Comparison of ENCODE assay signal across 8 cellular contexts in genomic region chr6:36839819-36840379, GRCh38. TPM values are rescaled to one million over a fixed set of nuclear protein-coding genes. Genes with fewer than 3 reads are reported as not detected.
DNase-seq lines count a peak whose midpoint lies in the region; ATAC-seq and TF ChIP-seq lines count a peak whose summit lies in the region.

No MANE protein-coding gene starts in this region.

- ATAC-seq in foreskin keratinocyte: peak; percentile 25
- ATAC-seq in HG03354 (IDR thresholded peaks at IDR 0.05; ENCODE audit: poor library complexity, severe bottlenecking, unreplicated experiment): no peak

- TF ChIP-seq EP300 in ovary (IDR thresholded peaks at IDR 0.05): no peak

- TF ChIP-seq CTCF in foreskin keratinocyte (conservative IDR thresholded peaks at IDR 0.05): peak; percentile 42
- peak in 1 of 3 donors; percentile 7 for TF ChIP-seq CTCF in ovary (IDR thresholded peaks at IDR 0.05)

- H3K4me1 ChIP-seq in foreskin keratinocyte (no peaks in the 10 kb centered on the region), ovary (ENCODE audit: insufficient read depth) (peaks cover 8% of the 10 kb centered on the region)

- DNase-seq in ELR (ENCODE audit: low read depth) (peak; percentile 46), NCI-H1694 treated with DMSO at 0.1 percent for 48 hours (lab: John Stamatoyannopoulos, UW) (peak; percentile 18), activated T-helper 1 cell treated with Interleukin-2 at 50 U/mL for 16 hours (ENCODE audit: low read depth) (peak; percentile 13), foreskin keratinocyte (no peak), ovary (peak; percentile 34 to 76 (median 54)), SK-N-DZ (ENCODE audit: low spot score) (no peak), NCI-H2107 treated with DMSO at 0.1 percent for 48 hours (lab: John Stamatoyannopoulos, UW; ENCODE audit: unreplicated experiment) (no peak)

- H3K36me3 ChIP-seq in ovary: no peaks in the 10 kb centered on the region

- 0 to 1% (median 1%) methylated on average over 32 to 63 of the region's 63 CpGs for WGBS in ovary, 3 donors

- intact Hi-C loops in ovary (cut with DNase I): loop anchor here in 2 of 4 donors (10.0 kb wide), 3 partner anchors 155 to 225 kb away; no protein-coding TSS in a partner anchor

- H3K4me3 ChIP-seq in ovary: peak overlapping the region; percentile 45

- H3K9me3 ChIP-seq in ovary: no peaks in the 10 kb centered on the region

- TF ChIP-seq POLR2A in ovary (IDR thresholded peaks at IDR 0.05): no peak

- no peak overlapping the region for H3K27ac ChIP-seq in foreskin keratinocyte
- H3K27ac ChIP-seq in ovary: peak overlapping the region in 1 of 2 donors; percentile 0

- peaks cover 64% of the 10 kb centered on the region for H3K27me3 ChIP-seq in foreskin keratinocyte
- no peaks in the 10 kb centered on the region for H3K27me3 ChIP-seq in ovary

RNA-seq across cellular contexts. Expression of gene CPNE5, which starts 0.7 kb away (rescaled TPM):
- total RNA-seq in foreskin keratinocyte: 0.07 TPM in 1 of 2 replicates, not detected in the other
- 0.08 TPM in 1 of 2 replicates, not detected in the other for polyA plus RNA-seq in foreskin keratinocyte
- 10 to 100 TPM in 2 of 7 donors, 1 to 10 TPM in 5; 1.4 to 22.1 (median 7.8) TPM for total RNA-seq in ovary
- 1 to 10 TPM; 1.8 to 5.3 TPM for polyA plus RNA-seq in ovary
- polyA plus RNA-seq in SK-N-DZ (2014; cell fraction: cytosol; rRNA removed): 0.09 and 0.37 TPM in 2 replicates
- 0.07 and 0.27 TPM in 2 replicates for polyA plus RNA-seq in SK-N-DZ (2014; cell fraction: nucleus; rRNA removed)

RNA-seq across cellular contexts. Expression of gene PPIL1, which starts 34.7 kb away (rescaled TPM):
- total RNA-seq in foreskin keratinocyte (61.6 and 65.7 TPM in 2 replicates), ovary (10 to 100 TPM; 11.6 to 31.0 (median 21.2) TPM)
- polyA plus RNA-seq in foreskin keratinocyte (53.3 and 54.0 TPM in 2 replicates), ovary (10 to 100 TPM; 10.7 to 38.4 TPM)
- polyA plus RNA-seq in SK-N-DZ (2014; cell fraction: cytosol; rRNA removed): 92.8 and 98.3 TPM in 2 replicates
- polyA plus RNA-seq in SK-N-DZ (2014; cell fraction: nucleus; rRNA removed): 40.9 and 44.3 TPM in 2 replicates

RNA-seq across cellular contexts. Expression of gene C6orf89, which starts 45.9 kb away (rescaled TPM):
- total RNA-seq in foreskin keratinocyte (31.8 and 32.7 TPM in 2 replicates), ovary (10 to 100 TPM; 23.1 to 73.8 (median 62.2) TPM)
- polyA plus RNA-seq in foreskin keratinocyte (15.7 and 16.9 TPM in 2 replicates), ovary (100 to 1,000 TPM in 1 of 2 donors, 10 to 100 TPM in 1; 32.9 to 102 TPM)
- 23.4 and 37.6 TPM in 2 replicates for polyA plus RNA-seq in SK-N-DZ (2014; cell fraction: cytosol; rRNA removed)
- 15.3 and 17.5 TPM in 2 replicates for polyA plus RNA-seq in SK-N-DZ (2014; cell fraction: nucleus; rRNA removed)

Comparison
In these comparisons a context has a peak if more than half of its experiments do, and no peak if none do; other contexts are left out.
1. DNase-seq: peak in ELR (single experiment), NCI-H1694 treated with DMSO at 0.1 percent for 48 hours (single experiment), activated T-helper 1 cell treated with Interleukin-2 at 50 U/mL for 16 hours (single experiment) and ovary (5 of 5); none in foreskin keratinocyte (0 of 2), SK-N-DZ (single experiment) and NCI-H2107 treated with DMSO at 0.1 percent for 48 hours (single experiment).